In genomic region chr6:111482236-111482958, GRCh38 we compare ENCODE assay signal across 8 cellular contexts. TPM values are rescaled to one million over a fixed set of nuclear protein-coding genes. Genes with fewer than 3 reads are reported as not detected.
DNase-seq lines count a peak whose midpoint lies in the region; ATAC-seq and TF ChIP-seq lines count a peak whose summit lies in the region.

No MANE protein-coding gene starts in this region.

- DNase-seq in COR-L47 (lab: John Stamatoyannopoulos, UW) (peak; percentile 40), HUDEP-2 (lab: John Stamatoyannopoulos, UW; ENCODE audit: unreplicated experiment in 76 of 76) (peak in 48 of 76 experiments; percentile 22 to 85 (median 53)), T-helper 2 cell (peak; percentile 19 to 67 (median 35)), astrocyte of the cerebellum (ENCODE audit: low read depth) (no peak), iPS DF 6.9 (ENCODE audit: low read depth, low spot score) (no peak), sigmoid colon (peak; percentile 85), KG1 (lab: John Stamatoyannopoulos, UW) (no peak)

- no peak for TF ChIP-seq POLR2A in sigmoid colon (IDR thresholded peaks at IDR 0.05)

- intact Hi-C loops in sigmoid colon (cut with DNase I) = loop anchor here (2.0 to 5.0 kb wide), 7 partner anchors 50 to 560 kb away; no protein-coding TSS in a partner anchor

- WGBS in iPS DF 6.9 (ENCODE audit: insufficient coverage, insufficient read length) = no CpG with 5 or more reads among the region's 85 CpGs
- WGBS in sigmoid colon, 2 donors = 0% methylated on average over 85 of the region's 85 CpGs

- H3K36me3 ChIP-seq in iPS DF 6.9 (ENCODE audit: control insufficient read depth, insufficient read depth, low read length) (no peaks in the 10 kb centered on the region), sigmoid colon (no peaks in the 10 kb centered on the region)

- peaks cover 22% of the 10 kb centered on the region for H3K27me3 ChIP-seq in iPS DF 6.9 (ENCODE audit: control insufficient read depth, insufficient read depth, low read length)
- no peaks in the 10 kb centered on the region for H3K27me3 ChIP-seq in sigmoid colon

- H3K27ac ChIP-seq in iPS DF 6.9 (ENCODE audit: low read length) (no peak overlapping the region), sigmoid colon (peak overlapping the region; percentile 99 to 100 (median 100))

- H3K9me3 ChIP-seq in iPS DF 6.9 (ENCODE audit: control insufficient read depth, insufficient read depth, low read length) = no peaks in the 10 kb centered on the region
- H3K9me3 ChIP-seq in sigmoid colon = no peaks in the 10 kb centered on the region

- TF ChIP-seq CTCF in astrocyte of the cerebellum (IDR thresholded peaks at IDR 0.05; ENCODE audit: low read depth, low read length, missing control alignments) (no peak), sigmoid colon (IDR thresholded peaks at IDR 0.05) (no peak)

- peak overlapping the region; percentile 68 for H3K4me3 ChIP-seq in astrocyte of the cerebellum (ENCODE audit: low read depth, low read length)
- peak overlapping the region; percentile 89 for H3K4me3 ChIP-seq in iPS DF 6.9 (ENCODE audit: low read length)
- H3K4me3 ChIP-seq in sigmoid colon = peak overlapping the region; percentile 80 to 99 (median 93)

- H3K4me1 ChIP-seq in iPS DF 6.9 (ENCODE audit: control insufficient read depth, insufficient read depth, low read length) (peaks cover 1% of the 10 kb centered on the region; the same call in 1 of the 2 replicates), sigmoid colon (peaks cover 0 to 53% (median 48%) of the 10 kb centered on the region in 4 donors)

- TF ChIP-seq EP300 in sigmoid colon (IDR thresholded peaks at IDR 0.05) = no peak

- peak; percentile 13 for ATAC-seq in GM21360 (IDR thresholded peaks at IDR 0.05; ENCODE audit: unreplicated experiment)

- in situ Hi-C loops in astrocyte of the cerebellum (cut with HindIII; ENCODE audit: low sequenced_read_pairs) = no loop called here

RNA-seq across cellular contexts. Expression of gene REV3L, which starts 0.6 kb away (rescaled TPM):
- 100 to 1,000 TPM in 1 of 4 donors, 10 to 100 TPM in 3; 72.1 to 122 (median 84.4) TPM for total RNA-seq in sigmoid colon
- polyA plus RNA-seq in sigmoid colon = 1 to 10 TPM; 3.0 to 9.6 (median 8.9) TPM

Comparison
In these comparisons a context has a peak if more than half of its experiments do, and no peak if none do; other contexts are left out.
1. DNase-seq: peak in COR-L47 (single experiment), HUDEP-2 (48 of 76), T-helper 2 cell (5 of 5) and sigmoid colon (single experiment); none in astrocyte of the cerebellum (single experiment), iPS DF 6.9 (single experiment) and KG1 (single experiment).
2. Peak in every context shown above with its lines, with median percentiles within 50 percentile points of each other: H3K4me3 ChIP-seq.